1 cellular context compared by ENCODE assay signal in the genomic region with DNA sequence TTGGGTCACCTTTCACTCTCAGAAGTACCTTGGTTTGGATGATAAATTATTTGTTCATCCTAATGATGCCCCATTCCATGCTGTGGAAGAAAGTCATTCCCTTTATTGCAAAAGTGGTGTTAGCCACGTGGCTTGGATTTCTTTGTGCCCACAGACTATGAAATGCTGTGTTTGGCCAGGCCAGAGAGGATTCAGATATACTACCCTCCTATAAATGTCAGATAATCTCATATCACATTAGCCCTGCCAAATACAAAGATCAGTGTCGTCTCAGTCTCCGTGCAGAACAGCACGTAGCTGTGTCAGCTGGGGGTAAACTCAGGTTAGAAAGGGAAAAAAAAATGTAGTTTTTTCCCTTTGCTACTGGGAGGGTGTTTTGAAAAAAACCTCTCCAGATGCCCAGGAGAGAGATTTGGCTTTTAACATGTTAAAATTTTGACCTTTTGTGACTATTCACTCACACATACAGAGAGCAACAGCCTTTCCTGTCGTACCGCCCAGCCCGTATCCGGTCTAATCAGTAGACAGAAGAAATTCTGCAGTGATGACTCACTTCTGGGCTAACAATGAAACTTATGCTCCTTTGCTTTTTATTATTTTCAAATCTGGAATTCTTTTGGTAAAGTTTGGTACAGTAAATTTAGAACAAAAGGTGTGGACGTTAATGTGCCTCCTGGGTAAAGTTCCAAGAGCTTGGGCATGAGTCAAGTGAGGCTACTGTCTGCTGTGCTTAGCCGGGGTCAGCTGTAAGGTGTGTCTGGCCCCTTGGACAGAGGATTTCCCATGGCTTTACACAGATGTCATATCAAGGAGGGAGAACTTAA.
A peak's percentile ranks its signal among the peaks of the same experiment; 100 is the strongest.
TF ChIP-seq lines count a peak whose summit lies in the region.

No MANE protein-coding gene starts in this region.

TF ChIP-seq in SK-N-SH, 30 proteins besides CTCF, POLR2A, EP300 and RAD21 (continued from another document):
- TF ChIP-seq MEF2A (IDR thresholded peaks at IDR 0.05; ENCODE audit: borderline replicate concordance, low read depth), result peak; percentile 91
- TF ChIP-seq FOSL2 (IDR thresholded peaks at IDR 0.05; ENCODE audit: borderline replicate concordance, low read depth), result peak; percentile 95
- peak; percentile 76 for TF ChIP-seq FOXM1 (IDR thresholded peaks at IDR 0.05; ENCODE audit: low read depth)
- no peak for TF ChIP-seq EZH2phosphoT487 (IDR thresholded peaks at IDR 0.05; ENCODE audit: borderline replicate concordance, low read depth)
- TF ChIP-seq SIN3A (IDR thresholded peaks at IDR 0.05; ENCODE audit: borderline replicate concordance, low read depth, low read length), result peak; percentile 24; the same call in 1 of the 2 replicates
- TF ChIP-seq GABPA (IDR thresholded peaks at IDR 0.05; ENCODE audit: low read depth), result peak; percentile 46; the same call in 1 of the 2 replicates
- TF ChIP-seq SMC3 (IDR thresholded peaks at IDR 0.05; ENCODE audit: low read depth, low read length), result no peak
- peak; percentile 31; the same call in 1 of the 2 replicates for TF ChIP-seq ELF1 (IDR thresholded peaks at IDR 0.05)
- peak; percentile 93 for TF ChIP-seq RXRA (IDR thresholded peaks at IDR 0.05; ENCODE audit: borderline replicate concordance, low read depth)
- TF ChIP-seq, protein P1, sequence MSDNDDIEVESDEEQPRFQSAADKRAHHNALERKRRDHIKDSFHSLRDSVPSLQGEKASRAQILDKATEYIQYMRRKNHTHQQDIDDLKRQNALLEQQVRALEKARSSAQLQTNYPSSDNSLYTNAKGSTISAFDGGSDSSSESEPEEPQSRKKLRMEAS (IDR thresholded peaks at IDR 0.05; ENCODE audit: low read depth), result peak; percentile 63
- TF ChIP-seq, protein P2, sequence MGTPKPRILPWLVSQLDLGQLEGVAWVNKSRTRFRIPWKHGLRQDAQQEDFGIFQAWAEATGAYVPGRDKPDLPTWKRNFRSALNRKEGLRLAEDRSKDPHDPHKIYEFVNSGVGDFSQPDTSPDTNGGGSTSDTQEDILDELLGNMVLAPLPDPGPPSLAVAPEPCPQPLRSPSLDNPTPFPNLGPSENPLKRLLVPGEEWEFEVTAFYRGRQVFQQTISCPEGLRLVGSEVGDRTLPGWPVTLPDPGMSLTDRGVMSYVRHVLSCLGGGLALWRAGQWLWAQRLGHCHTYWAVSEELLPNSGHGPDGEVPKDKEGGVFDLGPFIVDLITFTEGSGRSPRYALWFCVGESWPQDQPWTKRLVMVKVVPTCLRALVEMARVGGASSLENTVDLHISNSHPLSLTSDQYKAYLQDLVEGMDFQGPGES (IDR thresholded peaks at IDR 0.05; ENCODE audit: low read depth, low read length), result no peak
- no peak for TF ChIP-seq RFX5 (IDR thresholded peaks at IDR 0.05; ENCODE audit: low read length)
- no peak for TF ChIP-seq RCOR1 (IDR thresholded peaks at IDR 0.05; ENCODE audit: low read length)
- peak; percentile 97 for TF ChIP-seq JUND (IDR thresholded peaks at IDR 0.05)
- TF ChIP-seq, protein P3, sequence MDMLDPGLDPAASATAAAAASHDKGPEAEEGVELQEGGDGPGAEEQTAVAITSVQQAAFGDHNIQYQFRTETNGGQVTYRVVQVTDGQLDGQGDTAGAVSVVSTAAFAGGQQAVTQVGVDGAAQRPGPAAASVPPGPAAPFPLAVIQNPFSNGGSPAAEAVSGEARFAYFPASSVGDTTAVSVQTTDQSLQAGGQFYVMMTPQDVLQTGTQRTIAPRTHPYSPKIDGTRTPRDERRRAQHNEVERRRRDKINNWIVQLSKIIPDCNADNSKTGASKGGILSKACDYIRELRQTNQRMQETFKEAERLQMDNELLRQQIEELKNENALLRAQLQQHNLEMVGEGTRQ (IDR thresholded peaks at IDR 0.05; ENCODE audit: borderline replicate concordance, low read depth, low read length), result no peak
- TF ChIP-seq TAF1 (IDR thresholded peaks at IDR 0.05; ENCODE audit: borderline replicate concordance, low read depth, low read length), result peak; percentile 51; the same call in 1 of the 2 replicates
- TF ChIP-seq YY1 (IDR thresholded peaks at IDR 0.05; ENCODE audit: low read depth), result no peak
- no peak for TF ChIP-seq NRF1 (IDR thresholded peaks at IDR 0.05; ENCODE audit: low read depth, low read length)
- TF ChIP-seq CHD2 (IDR thresholded peaks at IDR 0.05; ENCODE audit: low read length, partially characterized antibody), result no peak
